2 cellular contexts compared by ENCODE assay signal in the genomic region with DNA sequence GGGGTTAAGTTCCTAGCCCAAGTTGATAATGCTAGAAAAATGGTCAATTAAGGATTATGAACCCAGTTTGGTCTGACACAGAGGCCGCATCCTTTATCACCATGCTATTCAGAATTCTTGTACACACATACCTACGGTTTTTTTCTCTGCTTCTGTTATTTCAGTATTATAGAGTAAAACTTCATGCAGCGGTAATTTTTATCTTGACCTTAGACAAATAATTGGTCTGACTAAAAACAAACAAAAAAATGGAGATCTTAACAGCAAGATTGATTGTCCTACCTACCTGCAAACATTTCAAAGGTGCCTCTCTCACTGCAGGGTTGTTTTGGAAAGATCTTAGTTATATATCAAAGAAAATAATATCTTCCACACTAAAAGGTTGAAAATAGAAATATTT.
TF ChIP-seq lines count a peak whose summit lies in the region.

No MANE protein-coding gene starts in this region.

TF ChIP-seq in IMR-90, 13 proteins besides CTCF, POLR2A, EP300 and RAD21:
- TF ChIP-seq CHD1 (IDR thresholded peaks at IDR 0.05; ENCODE audit: low read depth, low read length) = no peak
- no peak for TF ChIP-seq RFX5 (IDR thresholded peaks at IDR 0.05; ENCODE audit: low read depth, low read length)
- TF ChIP-seq FOS (IDR thresholded peaks at IDR 0.05; ENCODE audit: low read depth, low read length) = no peak
- no peak for TF ChIP-seq MAZ (IDR thresholded peaks at IDR 0.05; ENCODE audit: borderline replicate concordance, low read depth, low read length)
- no peak for TF ChIP-seq MAFK (IDR thresholded peaks at IDR 0.05; ENCODE audit: low read depth, low read length)
- TF ChIP-seq SMC3 (IDR thresholded peaks at IDR 0.05; ENCODE audit: low read depth, low read length) = no peak
- no peak for TF ChIP-seq NFE2L2 (IDR thresholded peaks at IDR 0.05; ENCODE audit: low read depth, low read length)
- TF ChIP-seq MXI1 (IDR thresholded peaks at IDR 0.05; ENCODE audit: borderline replicate concordance, low read depth, low read length) = no peak
- TF ChIP-seq, protein P1, sequence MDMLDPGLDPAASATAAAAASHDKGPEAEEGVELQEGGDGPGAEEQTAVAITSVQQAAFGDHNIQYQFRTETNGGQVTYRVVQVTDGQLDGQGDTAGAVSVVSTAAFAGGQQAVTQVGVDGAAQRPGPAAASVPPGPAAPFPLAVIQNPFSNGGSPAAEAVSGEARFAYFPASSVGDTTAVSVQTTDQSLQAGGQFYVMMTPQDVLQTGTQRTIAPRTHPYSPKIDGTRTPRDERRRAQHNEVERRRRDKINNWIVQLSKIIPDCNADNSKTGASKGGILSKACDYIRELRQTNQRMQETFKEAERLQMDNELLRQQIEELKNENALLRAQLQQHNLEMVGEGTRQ (IDR thresholded peaks at IDR 0.05; ENCODE audit: low read depth, low read length) = no peak
- TF ChIP-seq RCOR1 (IDR thresholded peaks at IDR 0.05; ENCODE audit: insufficient replicate concordance, low read length) = no peak
- no peak for TF ChIP-seq CEBPB (IDR thresholded peaks at IDR 0.05; ENCODE audit: low read depth, low read length)
- no peak for TF ChIP-seq BHLHE40 (IDR thresholded peaks at IDR 0.05; ENCODE audit: low read depth, low read length)
- TF ChIP-seq, protein P2, sequence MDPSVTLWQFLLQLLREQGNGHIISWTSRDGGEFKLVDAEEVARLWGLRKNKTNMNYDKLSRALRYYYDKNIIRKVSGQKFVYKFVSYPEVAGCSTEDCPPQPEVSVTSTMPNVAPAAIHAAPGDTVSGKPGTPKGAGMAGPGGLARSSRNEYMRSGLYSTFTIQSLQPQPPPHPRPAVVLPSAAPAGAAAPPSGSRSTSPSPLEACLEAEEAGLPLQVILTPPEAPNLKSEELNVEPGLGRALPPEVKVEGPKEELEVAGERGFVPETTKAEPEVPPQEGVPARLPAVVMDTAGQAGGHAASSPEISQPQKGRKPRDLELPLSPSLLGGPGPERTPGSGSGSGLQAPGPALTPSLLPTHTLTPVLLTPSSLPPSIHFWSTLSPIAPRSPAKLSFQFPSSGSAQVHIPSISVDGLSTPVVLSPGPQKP (IDR thresholded peaks at IDR 0.05; ENCODE audit: borderline replicate concordance, low read depth, low read length) = no peak

TF ChIP-seq in SK-N-SH, 30 proteins besides CTCF, POLR2A, EP300 and RAD21:
- no peak for TF ChIP-seq NRF1 (IDR thresholded peaks at IDR 0.05; ENCODE audit: low read depth, low read length)
- TF ChIP-seq EZH2phosphoT487 (IDR thresholded peaks at IDR 0.05; ENCODE audit: borderline replicate concordance, low read depth) = no peak
- no peak for TF ChIP-seq FOSL2 (IDR thresholded peaks at IDR 0.05; ENCODE audit: borderline replicate concordance, low read depth)
- no peak for TF ChIP-seq SMC3 (IDR thresholded peaks at IDR 0.05; ENCODE audit: low read depth, low read length)
- no peak for TF ChIP-seq MEF2A (IDR thresholded peaks at IDR 0.05; ENCODE audit: borderline replicate concordance, low read depth)
- TF ChIP-seq, protein P3, sequence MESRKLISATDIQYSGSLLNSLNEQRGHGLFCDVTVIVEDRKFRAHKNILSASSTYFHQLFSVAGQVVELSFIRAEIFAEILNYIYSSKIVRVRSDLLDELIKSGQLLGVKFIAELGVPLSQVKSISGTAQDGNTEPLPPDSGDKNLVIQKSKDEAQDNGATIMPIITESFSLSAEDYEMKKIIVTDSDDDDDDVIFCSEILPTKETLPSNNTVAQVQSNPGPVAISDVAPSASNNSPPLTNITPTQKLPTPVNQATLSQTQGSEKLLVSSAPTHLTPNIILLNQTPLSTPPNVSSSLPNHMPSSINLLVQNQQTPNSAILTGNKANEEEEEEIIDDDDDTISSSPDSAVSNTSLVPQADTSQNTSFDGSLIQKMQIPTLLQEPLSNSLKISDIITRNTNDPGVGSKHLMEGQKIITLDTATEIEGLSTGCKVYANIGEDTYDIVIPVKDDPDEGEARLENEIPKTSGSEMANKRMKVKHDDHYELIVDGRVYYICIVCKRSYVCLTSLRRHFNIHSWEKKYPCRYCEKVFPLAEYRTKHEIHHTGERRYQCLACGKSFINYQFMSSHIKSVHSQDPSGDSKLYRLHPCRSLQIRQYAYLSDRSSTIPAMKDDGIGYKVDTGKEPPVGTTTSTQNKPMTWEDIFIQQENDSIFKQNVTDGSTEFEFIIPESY (IDR thresholded peaks at IDR 0.05; ENCODE audit: borderline replicate concordance, low read depth) = no peak
- no peak for TF ChIP-seq CHD2 (IDR thresholded peaks at IDR 0.05; ENCODE audit: low read length, partially characterized antibody)
- no peak for TF ChIP-seq FOXJ3 (CRISPR knock-in tag; IDR thresholded peaks at IDR 0.05)
- TF ChIP-seq FOXM1 (IDR thresholded peaks at IDR 0.05; ENCODE audit: low read depth) = no peak
- TF ChIP-seq, protein P4, sequence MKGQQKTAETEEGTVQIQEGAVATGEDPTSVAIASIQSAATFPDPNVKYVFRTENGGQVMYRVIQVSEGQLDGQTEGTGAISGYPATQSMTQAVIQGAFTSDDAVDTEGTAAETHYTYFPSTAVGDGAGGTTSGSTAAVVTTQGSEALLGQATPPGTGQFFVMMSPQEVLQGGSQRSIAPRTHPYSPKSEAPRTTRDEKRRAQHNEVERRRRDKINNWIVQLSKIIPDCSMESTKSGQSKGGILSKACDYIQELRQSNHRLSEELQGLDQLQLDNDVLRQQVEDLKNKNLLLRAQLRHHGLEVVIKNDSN (IDR thresholded peaks at IDR 0.05; ENCODE audit: borderline replicate concordance, low read depth) = no peak
- no peak for TF ChIP-seq SIN3A (IDR thresholded peaks at IDR 0.05; ENCODE audit: borderline replicate concordance, low read depth, low read length)
- TF ChIP-seq YY1 (IDR thresholded peaks at IDR 0.05; ENCODE audit: low read depth) = no peak
